ENCODE assay signal across 19 cellular contexts in the genomic region with DNA sequence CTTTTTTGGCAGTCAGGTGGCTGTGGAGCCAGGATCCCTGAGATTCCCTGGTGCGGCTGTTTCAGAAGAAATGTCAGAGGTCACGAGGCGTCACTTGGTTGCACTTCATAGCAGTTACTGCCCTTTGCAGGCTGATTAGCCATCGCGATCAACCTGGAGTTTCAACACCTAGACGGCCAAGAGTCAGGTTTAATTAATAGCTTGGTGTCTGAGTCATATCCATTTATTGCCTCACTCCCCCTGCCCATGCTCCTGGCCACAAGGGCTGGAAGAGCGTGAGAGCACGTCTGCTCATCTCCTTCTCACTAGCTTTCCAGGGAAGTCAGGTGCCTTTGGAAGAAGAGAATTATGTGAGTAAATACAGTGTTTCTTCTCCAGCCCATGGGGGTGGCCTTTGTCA.
"Had no signal": no experiment of that assay in that cellular context is flagged by ENCODE, and none has a peak within 500 bp of the region (broad histone marks: within the 10 kb centered on the region; RNA-seq: fewer than 3 reads in every experiment).

No MANE protein-coding gene starts in this region.

- H3K27me3 ChIP-seq: upper lobe of left lung had no signal

- ATAC-seq: activated naive CD4-positive, alpha-beta T cell treated with anti-CD3 and anti-CD28 coated beads, Interleukin-2, amount 50 U/mL, for 72 hours; left lobe of liver; lower lobe of right lung; right cardiac atrium; stimulated activated naive CD8-positive, alpha-beta T cell treated with anti-CD3 and anti-CD28 coated beads, Interleukin-15, Interleukin-2, amounts not matched to agents 100 U/mL and 50 U/mL, for 24 hours had no signal

- H3K4me3 ChIP-seq: lower lobe of right lung, upper lobe of left lung had no signal

- DNase-seq: activated CD4-positive, alpha-beta T cell treated with anti-CD3 and anti-CD28 coated beads for 1 hour; activated gamma-delta T cell treated with Interleukin-2 at 50 U/mL for 16 hours; activated T-cell treated with anti-CD3 and anti-CD28 coated beads, Interleukin-2, amount 50 U/mL, for 1 hour; aorta; central memory CD4-positive, alpha-beta T cell; dermis blood vessel endothelial cell; effector CD8-positive, alpha-beta T cell; foreskin melanocyte; glutamatergic neuron; hippocampal formation; lower lobe of right lung; naive B cell; right cardiac atrium; stimulated activated CD4-positive, alpha-beta T cell treated with anti-CD3 and anti-CD28 coated beads, Interleukin-4, amount 100 ng/mL, for 24 hours; stimulated activated naive CD8-positive, alpha-beta T cell treated with anti-CD3 and anti-CD28 coated beads, Interleukin-15, Interleukin-2, amounts not matched to agents 100 U/mL and 50 U/mL, for 24 hours; T-helper 9 cell; upper lobe of left lung had no signal

- H3K4me1 ChIP-seq: lower lobe of right lung, upper lobe of left lung had no signal

- H3K36me3 ChIP-seq: lower lobe of right lung, upper lobe of left lung had no signal

- H3K9me3 ChIP-seq: lower lobe of right lung, upper lobe of left lung had no signal
